ENCODE assay signal across 1 cellular context in the genomic region with DNA sequence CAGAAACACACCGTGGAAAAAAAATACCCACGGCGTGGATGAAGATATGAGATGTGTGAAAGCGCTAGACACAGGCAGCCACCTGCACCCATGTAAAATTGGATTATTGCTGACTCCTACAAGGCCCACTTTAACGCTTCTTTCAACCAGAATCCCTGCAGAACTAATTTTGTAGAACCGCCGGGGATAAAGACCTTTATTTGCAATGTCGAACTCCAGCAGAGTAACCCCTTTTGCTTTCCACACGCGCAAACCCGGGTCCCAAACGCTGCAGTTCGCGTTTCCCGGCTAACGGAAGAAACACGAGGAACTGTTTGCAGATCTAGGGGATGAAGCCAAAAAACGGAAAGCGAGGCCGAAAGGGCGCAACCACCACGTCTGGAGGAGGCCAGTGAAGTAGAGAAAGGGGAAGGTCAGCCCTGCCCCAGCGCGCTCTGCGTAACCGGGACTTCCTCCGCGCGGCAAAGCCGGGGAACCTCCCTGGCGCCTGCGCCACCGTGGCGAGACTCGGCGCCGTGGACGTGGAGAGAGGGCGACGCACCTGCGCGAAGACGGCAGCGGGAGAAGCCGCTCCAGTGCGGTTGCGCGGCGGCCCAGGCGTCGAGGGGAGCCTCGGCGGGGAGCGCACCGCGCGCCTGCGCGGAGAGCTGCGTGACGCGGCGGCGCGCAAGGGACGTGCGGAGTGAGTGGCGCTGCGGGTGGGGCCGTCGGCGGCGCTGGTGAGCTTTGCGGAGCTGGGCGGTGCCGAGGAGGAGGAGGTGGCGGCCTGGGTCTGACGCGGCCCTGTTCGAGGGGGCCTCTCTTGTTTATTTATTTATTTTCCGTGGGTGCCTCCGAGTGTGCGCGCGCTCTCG.
TF ChIP-seq lines count a peak whose summit lies in the region.

A gene (plus strand): TSS at position 729 of the 854 bp plus-strand sequence. CDS start 295 bp downstream, outside the sequence.

TF ChIP-seq in HepG2, 621 proteins besides CTCF, POLR2A, EP300 and RAD21 (continued from another document):
- TF ChIP-seq, protein P1, sequence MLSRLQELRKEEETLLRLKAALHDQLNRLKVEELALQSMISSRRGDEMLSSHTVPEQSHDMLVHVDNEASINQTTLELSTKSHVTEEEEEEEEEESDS (CRISPR knock-in tag; IDR thresholded peaks at IDR 0.05; ENCODE audit: borderline replicate concordance): 0 out of 2 replicates have a peak, but pooled peaks have one; percentile 69
- TF ChIP-seq CREM (IDR thresholded peaks at IDR 0.05): peak; percentile 20; the same call in 1 of the 2 replicates
- TF ChIP-seq CREM (CRISPR knock-in tag; IDR thresholded peaks at IDR 0.05): no peak
- TF ChIP-seq BORCS8-MEF2B (CRISPR knock-in tag; IDR thresholded peaks at IDR 0.05): peak; percentile 96
- TF ChIP-seq CREB1 (IDR thresholded peaks at IDR 0.05): peak; percentile 89
- peak; percentile 43 for TF ChIP-seq CREB1 (CRISPR knock-in tag; IDR thresholded peaks at IDR 0.05)
- no peak; the same call in none of the 2 replicates for TF ChIP-seq ZNF614 (CRISPR knock-in tag; IDR thresholded peaks at IDR 0.05; ENCODE audit: borderline replicate concordance)
- TF ChIP-seq, protein P2, sequence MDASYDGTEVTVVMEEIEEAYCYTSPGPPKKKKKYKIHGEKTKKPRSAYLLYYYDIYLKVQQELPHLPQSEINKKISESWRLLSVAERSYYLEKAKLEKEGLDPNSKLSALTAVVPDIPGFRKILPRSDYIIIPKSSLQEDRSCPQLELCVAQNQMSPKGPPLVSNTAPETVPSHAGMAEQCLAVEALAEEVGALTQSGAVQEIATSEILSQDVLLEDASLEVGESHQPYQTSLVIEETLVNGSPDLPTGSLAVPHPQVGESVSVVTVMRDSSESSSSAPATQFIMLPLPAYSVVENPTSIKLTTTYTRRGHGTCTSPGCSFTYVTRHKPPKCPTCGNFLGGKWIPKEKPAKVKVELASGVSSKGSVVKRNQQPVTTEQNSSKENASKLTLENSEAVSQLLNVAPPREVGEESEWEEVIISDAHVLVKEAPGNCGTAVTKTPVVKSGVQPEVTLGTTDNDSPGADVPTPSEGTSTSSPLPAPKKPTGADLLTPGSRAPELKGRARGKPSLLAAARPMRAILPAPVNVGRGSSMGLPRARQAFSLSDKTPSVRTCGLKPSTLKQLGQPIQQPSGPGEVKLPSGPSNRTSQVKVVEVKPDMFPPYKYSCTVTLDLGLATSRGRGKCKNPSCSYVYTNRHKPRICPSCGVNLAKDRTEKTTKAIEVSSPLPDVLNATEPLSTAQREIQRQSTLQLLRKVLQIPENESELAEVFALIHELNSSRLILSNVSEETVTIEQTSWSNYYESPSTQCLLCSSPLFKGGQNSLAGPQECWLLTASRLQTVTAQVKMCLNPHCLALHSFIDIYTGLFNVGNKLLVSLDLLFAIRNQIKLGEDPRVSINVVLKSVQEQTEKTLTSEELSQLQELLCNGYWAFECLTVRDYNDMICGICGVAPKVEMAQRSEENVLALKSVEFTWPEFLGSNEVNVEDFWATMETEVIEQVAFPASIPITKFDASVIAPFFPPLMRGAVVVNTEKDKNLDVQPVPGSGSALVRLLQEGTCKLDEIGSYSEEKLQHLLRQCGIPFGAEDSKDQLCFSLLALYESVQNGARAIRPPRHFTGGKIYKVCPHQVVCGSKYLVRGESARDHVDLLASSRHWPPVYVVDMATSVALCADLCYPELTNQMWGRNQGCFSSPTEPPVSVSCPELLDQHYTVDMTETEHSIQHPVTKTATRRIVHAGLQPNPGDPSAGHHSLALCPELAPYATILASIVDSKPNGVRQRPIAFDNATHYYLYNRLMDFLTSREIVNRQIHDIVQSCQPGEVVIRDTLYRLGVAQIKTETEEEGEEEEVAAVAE (CRISPR knock-in tag; IDR thresholded peaks at IDR 0.05; ENCODE audit: borderline replicate concordance): peak; percentile 82; the same call in 1 of the 2 replicates
- TF ChIP-seq ZNF329 (CRISPR knock-in tag; IDR thresholded peaks at IDR 0.05; ENCODE audit: low read depth): peak; percentile 88
- peak; percentile 48; the same call in 1 of the 2 replicates for TF ChIP-seq KDM3A (CRISPR knock-in tag; IDR thresholded peaks at IDR 0.05; ENCODE audit: low read depth)
- 0 out of 2 replicates have a peak, but pooled peaks have one; percentile 72 for TF ChIP-seq ZBTB7A (CRISPR knock-in tag; IDR thresholded peaks at IDR 0.05)
- TF ChIP-seq LCORL (IDR thresholded peaks at IDR 0.05): no peak
- 0 out of 2 replicates have a peak, but pooled peaks have one; percentile 51 for TF ChIP-seq LCORL (CRISPR knock-in tag; IDR thresholded peaks at IDR 0.05)
- TF ChIP-seq ZBTB3 (CRISPR knock-in tag; IDR thresholded peaks at IDR 0.05; ENCODE audit: borderline replicate concordance, low read depth): 0 out of 2 replicates have a peak, but pooled peaks have one; percentile 18
- TF ChIP-seq DR1 (CRISPR knock-in tag; IDR thresholded peaks at IDR 0.05): peak; percentile 82
- TF ChIP-seq ZNF337 (CRISPR knock-in tag; IDR thresholded peaks at IDR 0.05; ENCODE audit: borderline replicate concordance, low read depth): peak; percentile 95
- peak; percentile 73; the same call in 1 of the 2 replicates for TF ChIP-seq GLI4 (CRISPR knock-in tag; IDR thresholded peaks at IDR 0.05; ENCODE audit: borderline replicate concordance)
- TF ChIP-seq MAFF (IDR thresholded peaks at IDR 0.05; ENCODE audit: low read depth, low read length): no peak
- TF ChIP-seq RFXAP (CRISPR knock-in tag; IDR thresholded peaks at IDR 0.05; ENCODE audit: borderline replicate concordance): peak; percentile 67; the same call in 1 of the 2 replicates
- TF ChIP-seq ZNF333 (CRISPR knock-in tag; IDR thresholded peaks at IDR 0.05; ENCODE audit: borderline replicate concordance): peak; percentile 56
- peak; percentile 26; the same call in 1 of the 2 replicates for TF ChIP-seq ZNF3 (CRISPR knock-in tag; IDR thresholded peaks at IDR 0.05)
- peak; percentile 64; the same call in 1 of the 2 replicates for TF ChIP-seq NFE2L1 (CRISPR knock-in tag; IDR thresholded peaks at IDR 0.05; ENCODE audit: borderline replicate concordance)
- TF ChIP-seq KLF11 (CRISPR knock-in tag; IDR thresholded peaks at IDR 0.05): no peak
- TF ChIP-seq MTA3 (CRISPR knock-in tag; IDR thresholded peaks at IDR 0.05): no peak
